ENCODE assay signal across 1 cellular context in the genomic region with DNA sequence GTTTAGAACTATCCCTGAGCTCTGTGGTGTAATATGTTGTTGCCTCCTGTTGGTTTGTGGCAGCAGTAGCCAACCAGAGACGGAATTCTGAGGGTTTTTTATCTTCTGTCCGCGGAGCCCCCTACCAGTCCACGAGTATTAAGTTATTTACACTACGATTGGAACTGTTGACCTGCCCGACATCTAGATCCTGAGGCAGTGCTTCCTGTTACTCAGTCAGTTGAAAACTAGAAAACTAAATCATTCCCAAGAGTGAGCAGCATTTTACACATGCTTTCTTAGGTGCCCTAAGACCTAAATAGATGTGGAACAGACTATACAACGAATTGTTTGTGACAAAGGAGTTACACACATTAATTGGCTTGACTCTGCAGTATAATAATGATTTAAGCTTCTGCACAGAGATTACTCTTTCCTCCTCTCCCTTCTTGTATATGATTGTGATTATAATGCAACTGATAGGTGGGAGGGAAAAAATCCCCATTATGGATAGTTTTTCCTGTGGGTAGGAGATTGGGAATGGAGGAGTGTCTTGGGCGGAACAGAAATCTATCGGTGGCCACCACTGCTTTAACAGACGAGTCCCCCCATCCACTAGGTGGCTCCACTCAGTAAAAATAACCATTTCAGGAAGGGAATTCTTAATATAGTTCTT.
TF ChIP-seq lines count a peak whose summit lies in the region.

No MANE protein-coding gene starts in this region.

TF ChIP-seq in HepG2, 621 proteins besides CTCF, POLR2A, EP300 and RAD21 (continued from another document and continues in another):
- TF ChIP-seq, protein P1, sequence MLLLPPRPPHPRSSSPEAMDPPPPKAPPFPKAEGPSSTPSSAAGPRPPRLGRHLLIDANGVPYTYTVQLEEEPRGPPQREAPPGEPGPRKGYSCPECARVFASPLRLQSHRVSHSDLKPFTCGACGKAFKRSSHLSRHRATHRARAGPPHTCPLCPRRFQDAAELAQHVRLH (CRISPR knock-in tag; IDR thresholded peaks at IDR 0.05; ENCODE audit: borderline replicate concordance, low read depth) = no peak
- TF ChIP-seq ZNF878 (CRISPR knock-in tag; IDR thresholded peaks at IDR 0.05) (peak; percentile 15; the same call in 1 of the 2 replicates), ZNF615 (CRISPR knock-in tag; IDR thresholded peaks at IDR 0.05; ENCODE audit: borderline replicate concordance) (no peak), SIN3B (IDR thresholded peaks at IDR 0.05; ENCODE audit: low read length) (peak; percentile 63; the same call in 1 of the 2 replicates), ZFP41 (CRISPR knock-in tag; IDR thresholded peaks at IDR 0.05; ENCODE audit: borderline replicate concordance) (no peak), ZNF629 (CRISPR knock-in tag; conservative IDR thresholded peaks at IDR 0.05) (no peak), ZNF83 (CRISPR knock-in tag; IDR thresholded peaks at IDR 0.05; ENCODE audit: borderline replicate concordance) (no peak), ZNF282 (IDR thresholded peaks at IDR 0.05; ENCODE audit: partially characterized antibody) (no peak), RBM39 (IDR thresholded peaks at IDR 0.05; ENCODE audit: low read depth, low read length, poor library complexity, severe bottlenecking) (no peak), ZNF720 (CRISPR knock-in tag; IDR thresholded peaks at IDR 0.05) (no peak), ZBTB3 (CRISPR knock-in tag; IDR thresholded peaks at IDR 0.05; ENCODE audit: borderline replicate concordance, low read depth) (peak; percentile 52; the same call in 1 of the 2 replicates), ZNF556 (CRISPR knock-in tag; IDR thresholded peaks at IDR 0.05; ENCODE audit: borderline replicate concordance) (no peak), KLF11 (CRISPR knock-in tag; IDR thresholded peaks at IDR 0.05) (no peak), NKX3-1 (CRISPR knock-in tag; IDR thresholded peaks at IDR 0.05) (no peak), SOX6 (IDR thresholded peaks at IDR 0.05) (no peak), SOX6 (CRISPR knock-in tag; IDR thresholded peaks at IDR 0.05) (no peak; the same call in 1 of the 2 replicates), HNRNPK (IDR thresholded peaks at IDR 0.05; ENCODE audit: low read depth, low read length, poor library complexity, severe bottlenecking) (no peak), ZNF224 (CRISPR knock-in tag; IDR thresholded peaks at IDR 0.05) (no peak), HCFC1 (IDR thresholded peaks at IDR 0.05; ENCODE audit: low read depth, low read length) (no peak), TAF1 (CRISPR knock-in tag; IDR thresholded peaks at IDR 0.05) (no peak), MZF1 (CRISPR knock-in tag; IDR thresholded peaks at IDR 0.05; ENCODE audit: borderline replicate concordance) (no peak), ARNT2 (CRISPR knock-in tag; IDR thresholded peaks at IDR 0.05; ENCODE audit: low read depth) (no peak), TCF12 (IDR thresholded peaks at IDR 0.05) (no peak), TCF12 (CRISPR knock-in tag; IDR thresholded peaks at IDR 0.05) (no peak), SSRP1 (CRISPR knock-in tag; IDR thresholded peaks at IDR 0.05) (peak; percentile 88), TBL1XR1 (IDR thresholded peaks at IDR 0.05; ENCODE audit: borderline replicate concordance, low read length, partially characterized antibody) (no peak), KDM4B (CRISPR knock-in tag; IDR thresholded peaks at IDR 0.05) (0 out of 2 replicates have a peak, but pooled peaks have one; percentile 38), ZNF264 (CRISPR knock-in tag; IDR thresholded peaks at IDR 0.05) (peak; percentile 45; the same call in 1 of the 2 replicates), ZNF235 (CRISPR knock-in tag; IDR thresholded peaks at IDR 0.05; ENCODE audit: borderline replicate concordance) (no peak), ZNF776 (CRISPR knock-in tag; IDR thresholded peaks at IDR 0.05) (no peak), SRSF9 (IDR thresholded peaks at IDR 0.05; ENCODE audit: borderline replicate concordance, insufficient read depth, low read depth, low read length, poor library complexity, severe bottlenecking) (no peak), HOXA7 (CRISPR knock-in tag; IDR thresholded peaks at IDR 0.05) (no peak), ZNF20 (CRISPR knock-in tag; IDR thresholded peaks at IDR 0.05) (no peak), GTF2F1 (IDR thresholded peaks at IDR 0.05; ENCODE audit: low read length) (0 out of 2 replicates have a peak, but pooled peaks have one; percentile 32), FOSL2 (CRISPR knock-in tag; IDR thresholded peaks at IDR 0.05) (peak; percentile 51; the same call in 1 of the 2 replicates), ZNF441 (CRISPR knock-in tag; IDR thresholded peaks at IDR 0.05; ENCODE audit: borderline replicate concordance) (peak; percentile 72; the same call in 1 of the 2 replicates)
- TF ChIP-seq, protein P2, sequence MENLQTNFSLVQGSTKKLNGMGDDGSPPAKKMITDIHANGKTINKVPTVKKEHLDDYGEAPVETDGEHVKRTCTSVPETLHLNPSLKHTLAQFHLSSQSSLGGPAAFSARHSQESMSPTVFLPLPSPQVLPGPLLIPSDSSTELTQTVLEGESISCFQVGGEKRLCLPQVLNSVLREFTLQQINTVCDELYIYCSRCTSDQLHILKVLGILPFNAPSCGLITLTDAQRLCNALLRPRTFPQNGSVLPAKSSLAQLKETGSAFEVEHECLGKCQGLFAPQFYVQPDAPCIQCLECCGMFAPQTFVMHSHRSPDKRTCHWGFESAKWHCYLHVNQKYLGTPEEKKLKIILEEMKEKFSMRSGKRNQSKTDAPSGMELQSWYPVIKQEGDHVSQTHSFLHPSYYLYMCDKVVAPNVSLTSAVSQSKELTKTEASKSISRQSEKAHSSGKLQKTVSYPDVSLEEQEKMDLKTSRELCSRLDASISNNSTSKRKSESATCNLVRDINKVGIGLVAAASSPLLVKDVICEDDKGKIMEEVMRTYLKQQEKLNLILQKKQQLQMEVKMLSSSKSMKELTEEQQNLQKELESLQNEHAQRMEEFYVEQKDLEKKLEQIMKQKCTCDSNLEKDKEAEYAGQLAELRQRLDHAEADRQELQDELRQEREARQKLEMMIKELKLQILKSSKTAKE (CRISPR knock-in tag; IDR thresholded peaks at IDR 0.05; ENCODE audit: borderline replicate concordance) = no peak
- TF ChIP-seq, protein P3, sequence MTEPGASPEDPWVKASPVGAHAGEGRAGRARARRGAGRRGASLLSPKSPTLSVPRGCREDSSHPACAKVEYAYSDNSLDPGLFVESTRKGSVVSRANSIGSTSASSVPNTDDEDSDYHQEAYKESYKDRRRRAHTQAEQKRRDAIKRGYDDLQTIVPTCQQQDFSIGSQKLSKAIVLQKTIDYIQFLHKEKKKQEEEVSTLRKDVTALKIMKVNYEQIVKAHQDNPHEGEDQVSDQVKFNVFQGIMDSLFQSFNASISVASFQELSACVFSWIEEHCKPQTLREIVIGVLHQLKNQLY (CRISPR knock-in tag; IDR thresholded peaks at IDR 0.05) = 0 out of 2 replicates have a peak, but pooled peaks have one; percentile 51
- TF ChIP-seq, protein P4, sequence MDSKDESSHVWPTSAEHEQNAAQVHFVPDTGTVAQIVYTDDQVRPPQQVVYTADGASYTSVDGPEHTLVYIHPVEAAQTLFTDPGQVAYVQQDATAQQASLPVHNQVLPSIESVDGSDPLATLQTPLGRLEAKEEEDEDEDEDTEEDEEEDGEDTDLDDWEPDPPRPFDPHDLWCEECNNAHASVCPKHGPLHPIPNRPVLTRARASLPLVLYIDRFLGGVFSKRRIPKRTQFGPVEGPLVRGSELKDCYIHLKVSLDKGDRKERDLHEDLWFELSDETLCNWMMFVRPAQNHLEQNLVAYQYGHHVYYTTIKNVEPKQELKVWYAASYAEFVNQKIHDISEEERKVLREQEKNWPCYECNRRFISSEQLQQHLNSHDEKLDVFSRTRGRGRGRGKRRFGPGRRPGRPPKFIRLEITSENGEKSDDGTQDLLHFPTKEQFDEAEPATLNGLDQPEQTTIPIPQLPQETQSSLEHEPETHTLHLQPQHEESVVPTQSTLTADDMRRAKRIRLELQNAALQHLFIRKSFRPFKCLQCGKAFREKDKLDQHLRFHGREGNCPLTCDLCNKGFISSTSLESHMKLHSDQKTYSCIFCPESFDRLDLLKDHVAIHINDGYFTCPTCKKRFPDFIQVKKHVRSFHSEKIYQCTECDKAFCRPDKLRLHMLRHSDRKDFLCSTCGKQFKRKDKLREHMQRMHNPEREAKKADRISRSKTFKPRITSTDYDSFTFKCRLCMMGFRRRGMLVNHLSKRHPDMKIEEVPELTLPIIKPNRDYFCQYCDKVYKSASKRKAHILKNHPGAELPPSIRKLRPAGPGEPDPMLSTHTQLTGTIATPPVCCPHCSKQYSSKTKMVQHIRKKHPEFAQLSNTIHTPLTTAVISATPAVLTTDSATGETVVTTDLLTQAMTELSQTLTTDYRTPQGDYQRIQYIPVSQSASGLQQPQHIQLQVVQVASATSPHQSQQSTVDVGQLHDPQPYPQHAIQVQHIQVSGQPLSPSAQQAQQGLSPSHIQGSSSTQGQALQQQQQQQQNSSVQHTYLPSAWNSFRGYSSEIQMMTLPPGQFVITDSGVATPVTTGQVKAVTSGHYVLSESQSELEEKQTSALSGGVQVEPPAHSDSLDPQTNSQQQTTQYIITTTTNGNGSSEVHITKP (CRISPR knock-in tag; IDR thresholded peaks at IDR 0.05; ENCODE audit: low read depth) = no peak
- TF ChIP-seq, protein P5, sequence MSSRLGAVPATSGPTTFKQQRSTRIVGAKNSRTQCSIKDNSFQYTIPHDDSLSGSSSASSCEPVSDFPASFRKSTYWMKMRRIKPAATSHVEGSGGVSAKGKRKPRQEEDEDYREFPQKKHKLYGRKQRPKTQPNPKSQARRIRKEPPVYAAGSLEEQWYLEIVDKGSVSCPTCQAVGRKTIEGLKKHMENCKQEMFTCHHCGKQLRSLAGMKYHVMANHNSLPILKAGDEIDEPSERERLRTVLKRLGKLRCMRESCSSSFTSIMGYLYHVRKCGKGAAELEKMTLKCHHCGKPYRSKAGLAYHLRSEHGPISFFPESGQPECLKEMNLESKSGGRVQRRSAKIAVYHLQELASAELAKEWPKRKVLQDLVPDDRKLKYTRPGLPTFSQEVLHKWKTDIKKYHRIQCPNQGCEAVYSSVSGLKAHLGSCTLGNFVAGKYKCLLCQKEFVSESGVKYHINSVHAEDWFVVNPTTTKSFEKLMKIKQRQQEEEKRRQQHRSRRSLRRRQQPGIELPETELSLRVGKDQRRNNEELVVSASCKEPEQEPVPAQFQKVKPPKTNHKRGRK (CRISPR knock-in tag; IDR thresholded peaks at IDR 0.05) = no peak
- TF ChIP-seq, protein P6, sequence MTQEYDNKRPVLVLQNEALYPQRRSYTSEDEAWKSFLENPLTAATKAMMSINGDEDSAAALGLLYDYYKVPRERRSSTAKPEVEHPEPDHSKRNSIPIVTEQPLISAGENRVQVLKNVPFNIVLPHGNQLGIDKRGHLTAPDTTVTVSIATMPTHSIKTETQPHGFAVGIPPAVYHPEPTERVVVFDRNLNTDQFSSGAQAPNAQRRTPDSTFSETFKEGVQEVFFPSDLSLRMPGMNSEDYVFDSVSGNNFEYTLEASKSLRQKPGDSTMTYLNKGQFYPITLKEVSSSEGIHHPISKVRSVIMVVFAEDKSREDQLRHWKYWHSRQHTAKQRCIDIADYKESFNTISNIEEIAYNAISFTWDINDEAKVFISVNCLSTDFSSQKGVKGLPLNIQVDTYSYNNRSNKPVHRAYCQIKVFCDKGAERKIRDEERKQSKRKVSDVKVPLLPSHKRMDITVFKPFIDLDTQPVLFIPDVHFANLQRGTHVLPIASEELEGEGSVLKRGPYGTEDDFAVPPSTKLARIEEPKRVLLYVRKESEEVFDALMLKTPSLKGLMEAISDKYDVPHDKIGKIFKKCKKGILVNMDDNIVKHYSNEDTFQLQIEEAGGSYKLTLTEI (CRISPR knock-in tag; conservative IDR thresholded peaks at IDR 0.05) = no peak
- TF ChIP-seq, protein P7, sequence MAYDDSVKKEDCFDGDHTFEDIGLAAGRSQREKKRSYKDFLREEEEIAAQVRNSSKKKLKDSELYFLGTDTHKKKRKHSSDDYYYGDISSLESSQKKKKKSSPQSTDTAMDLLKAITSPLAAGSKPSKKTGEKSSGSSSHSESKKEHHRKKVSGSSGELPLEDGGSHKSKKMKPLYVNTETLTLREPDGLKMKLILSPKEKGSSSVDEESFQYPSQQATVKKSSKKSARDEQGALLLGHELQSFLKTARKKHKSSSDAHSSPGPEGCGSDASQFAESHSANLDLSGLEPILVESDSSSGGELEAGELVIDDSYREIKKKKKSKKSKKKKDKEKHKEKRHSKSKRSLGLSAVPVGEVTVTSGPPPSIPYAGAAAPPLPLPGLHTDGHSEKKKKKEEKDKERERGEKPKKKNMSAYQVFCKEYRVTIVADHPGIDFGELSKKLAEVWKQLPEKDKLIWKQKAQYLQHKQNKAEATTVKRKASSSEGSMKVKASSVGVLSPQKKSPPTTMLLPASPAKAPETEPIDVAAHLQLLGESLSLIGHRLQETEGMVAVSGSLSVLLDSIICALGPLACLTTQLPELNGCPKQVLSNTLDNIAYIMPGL (CRISPR knock-in tag; IDR thresholded peaks at IDR 0.05; ENCODE audit: borderline replicate concordance in 1 of 2, low read depth in 1 of 2) = peak; percentile 67 to 77; a peak in 2 of 4 replicates
- TF ChIP-seq, protein P8, sequence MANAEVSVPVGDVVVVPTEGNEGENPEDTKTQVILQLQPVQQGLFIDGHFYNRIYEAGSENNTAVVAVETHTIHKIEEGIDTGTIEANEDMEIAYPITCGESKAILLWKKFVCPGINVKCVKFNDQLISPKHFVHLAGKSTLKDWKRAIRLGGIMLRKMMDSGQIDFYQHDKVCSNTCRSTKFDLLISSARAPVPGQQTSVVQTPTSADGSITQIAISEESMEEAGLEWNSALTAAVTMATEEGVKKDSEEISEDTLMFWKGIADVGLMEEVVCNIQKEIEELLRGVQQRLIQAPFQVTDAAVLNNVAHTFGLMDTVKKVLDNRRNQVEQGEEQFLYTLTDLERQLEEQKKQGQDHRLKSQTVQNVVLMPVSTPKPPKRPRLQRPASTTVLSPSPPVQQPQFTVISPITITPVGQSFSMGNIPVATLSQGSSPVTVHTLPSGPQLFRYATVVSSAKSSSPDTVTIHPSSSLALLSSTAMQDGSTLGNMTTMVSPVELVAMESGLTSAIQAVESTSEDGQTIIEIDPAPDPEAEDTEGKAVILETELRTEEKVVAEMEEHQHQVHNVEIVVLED (CRISPR knock-in tag; IDR thresholded peaks at IDR 0.05; ENCODE audit: borderline replicate concordance) = no peak
- TF ChIP-seq, protein P9, sequence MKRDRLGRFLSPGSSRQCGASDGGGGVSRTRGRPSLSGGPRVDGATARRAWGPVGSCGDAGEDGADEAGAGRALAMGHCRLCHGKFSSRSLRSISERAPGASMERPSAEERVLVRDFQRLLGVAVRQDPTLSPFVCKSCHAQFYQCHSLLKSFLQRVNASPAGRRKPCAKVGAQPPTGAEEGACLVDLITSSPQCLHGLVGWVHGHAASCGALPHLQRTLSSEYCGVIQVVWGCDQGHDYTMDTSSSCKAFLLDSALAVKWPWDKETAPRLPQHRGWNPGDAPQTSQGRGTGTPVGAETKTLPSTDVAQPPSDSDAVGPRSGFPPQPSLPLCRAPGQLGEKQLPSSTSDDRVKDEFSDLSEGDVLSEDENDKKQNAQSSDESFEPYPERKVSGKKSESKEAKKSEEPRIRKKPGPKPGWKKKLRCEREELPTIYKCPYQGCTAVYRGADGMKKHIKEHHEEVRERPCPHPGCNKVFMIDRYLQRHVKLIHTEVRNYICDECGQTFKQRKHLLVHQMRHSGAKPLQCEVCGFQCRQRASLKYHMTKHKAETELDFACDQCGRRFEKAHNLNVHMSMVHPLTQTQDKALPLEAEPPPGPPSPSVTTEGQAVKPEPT (CRISPR knock-in tag; IDR thresholded peaks at IDR 0.05; ENCODE audit: low read depth) = no peak
- TF ChIP-seq, protein P10, sequence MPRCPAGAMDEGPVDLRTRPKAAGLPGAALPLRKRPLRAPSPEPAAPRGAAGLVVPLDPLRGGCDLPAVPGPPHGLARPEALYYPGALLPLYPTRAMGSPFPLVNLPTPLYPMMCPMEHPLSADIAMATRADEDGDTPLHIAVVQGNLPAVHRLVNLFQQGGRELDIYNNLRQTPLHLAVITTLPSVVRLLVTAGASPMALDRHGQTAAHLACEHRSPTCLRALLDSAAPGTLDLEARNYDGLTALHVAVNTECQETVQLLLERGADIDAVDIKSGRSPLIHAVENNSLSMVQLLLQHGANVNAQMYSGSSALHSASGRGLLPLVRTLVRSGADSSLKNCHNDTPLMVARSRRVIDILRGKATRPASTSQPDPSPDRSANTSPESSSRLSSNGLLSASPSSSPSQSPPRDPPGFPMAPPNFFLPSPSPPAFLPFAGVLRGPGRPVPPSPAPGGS (CRISPR knock-in tag; IDR thresholded peaks at IDR 0.05) = no peak
